Comparison of ENCODE assay signal across 9 cellular contexts in genomic region chr3:187186801-187187421, GRCh38. TPM values are rescaled to one million over a fixed set of nuclear protein-coding genes. Genes with fewer than 3 reads are reported as not detected.
DNase-seq lines count a peak whose midpoint lies in the region; ATAC-seq and TF ChIP-seq lines count a peak whose summit lies in the region.
"Had no signal": no experiment of that assay in that cellular context is flagged by ENCODE, and none has a peak within 500 bp of the region (broad histone marks: within the 10 kb centered on the region; RNA-seq: fewer than 3 reads in every experiment).

No MANE protein-coding gene starts in this region.

- no peaks in the 10 kb centered on the region for H3K9me3 ChIP-seq in A673 (ENCODE audit: low read depth, low read length, poor library complexity, severe bottlenecking)

- peaks cover 18% of the 10 kb centered on the region for H3K4me1 ChIP-seq in A673 (ENCODE audit: insufficient read depth, low read length, poor library complexity, severe bottlenecking)

- H3K27me3 ChIP-seq in A673 (replicated peaks; ENCODE audit: insufficient read depth, low read depth, low read length, poor library complexity) = no peaks in the 10 kb centered on the region

- ATAC-seq in GM18511 (IDR thresholded peaks at IDR 0.05; ENCODE audit: unreplicated experiment) (peak; percentile 63), GM19324 (IDR thresholded peaks at IDR 0.05; ENCODE audit: low FRiP score, unreplicated experiment) (no peak)

- H3K4me3 ChIP-seq in foreskin fibroblast (ENCODE audit: low read depth in 1 of 2, low read length in 2 of 2) (no peak overlapping the region), A673 (ENCODE audit: low read depth, low read length, poor library complexity, severe bottlenecking) (no peak overlapping the region)

- POLR2A ChIA-PET in A673 (lab: Charles Lee; ENCODE audit: low non-redundant PET) = no interaction called here

- no peak overlapping the region for H3K27ac ChIP-seq in A673 (ENCODE audit: low read depth, low read length, poor library complexity, severe bottlenecking)

- DNase-seq in RPMI7951 (ENCODE audit: low read depth) = peak; percentile 31
- DNase-seq in foreskin fibroblast = peak; percentile 62 to 82
- DNase-seq in renal cortical epithelial cell (ENCODE audit: low read depth) = peak; percentile 91
- DNase-seq in cortex of kidney (lab: John Stamatoyannopoulos, UW) = no peak
- DNase-seq in A673 (ENCODE audit: low spot score) = no peak
- no peak for DNase-seq in GM19238 (ENCODE audit: insufficient read length, low spot score)
- DNase-seq: activated CD4-positive, alpha-beta T cell treated with anti-CD3 and anti-CD28 coated beads for 4 hours had no signal

- no TSS peak for BruUV-seq in A673 (replicated peaks; lab: Mats Ljungman, UMichigan)

- CTCF ChIA-PET in A673 (lab: Charles Lee) = no interaction called here

- intact Hi-C loops in A673 (cut with micrococcal nuclease; ENCODE audit: unreplicated experiment) = no loop called here

- H3K36me3 ChIP-seq in A673 (ENCODE audit: insufficient read depth, low read length, poor library complexity, severe bottlenecking) = no peaks in the 10 kb centered on the region

- no peak for TF ChIP-seq CTCF in foreskin fibroblast (IDR thresholded peaks at IDR 0.05; ENCODE audit: low read depth, low read length)
- TF ChIP-seq CTCF in A673 (conservative IDR thresholded peaks at IDR 0.05; ENCODE audit: low read depth, low read length) = no peak

RNA-seq across cellular contexts. Expression of gene RTP1, which starts 10.4 kb away (rescaled TPM):
- not detected in 2 replicates for total RNA-seq in RPMI7951 (2014; rRNA removed; shearing (Covaris generic))
- total RNA-seq in renal cortical epithelial cell (not detected in 2 replicates), A673 (2021) (not detected in 2 replicates)

RNA-seq across cellular contexts. Expression of gene RPL39L, which starts 47.6 kb away (rescaled TPM):
- total RNA-seq in RPMI7951 (2014; rRNA removed; shearing (Covaris generic)) = 142 and 143 TPM in 2 replicates
- total RNA-seq in renal cortical epithelial cell (5.3 and 13.4 TPM in 2 replicates), A673 (2021) (35.3 and 43.2 TPM in 2 replicates)

Comparison
In these comparisons a context has a peak if more than half of its experiments do, and no peak if none do; other contexts are left out.
1. DNase-seq: peak in RPMI7951 (single experiment), foreskin fibroblast (2 of 2) and renal cortical epithelial cell (single experiment); none in cortex of kidney (single experiment), A673 (single experiment) and GM19238 (single experiment).